18 cellular contexts compared by ENCODE assay signal in the genomic region with DNA sequence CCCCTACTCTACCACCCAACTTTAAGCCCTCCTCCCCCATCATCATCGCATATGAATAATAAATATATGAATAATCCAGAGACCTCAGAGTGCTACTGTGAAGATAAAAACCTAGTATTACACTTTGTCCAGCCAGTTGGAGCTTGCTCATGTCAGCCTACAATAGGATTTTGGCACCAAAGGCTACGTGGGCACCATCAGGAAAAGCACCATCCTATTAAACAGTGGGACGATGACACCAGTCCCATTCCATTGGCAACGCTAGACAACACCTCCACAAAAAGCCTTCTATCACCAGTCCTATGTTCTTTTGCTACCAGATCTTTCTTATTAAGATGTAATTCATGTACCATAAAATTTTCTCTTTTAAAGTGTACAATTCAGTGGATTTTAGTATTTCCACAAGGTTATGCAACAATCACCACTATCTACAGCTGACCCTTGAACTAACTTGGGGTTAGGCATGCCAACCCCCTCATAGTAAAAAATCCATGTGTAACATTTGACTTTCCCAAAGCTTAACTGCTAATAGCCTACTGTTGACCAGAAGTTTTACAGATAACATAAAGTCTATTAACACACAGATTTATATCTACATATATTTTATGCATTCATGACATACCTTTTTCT. TPM values are rescaled to one million over a fixed set of nuclear protein-coding genes. Genes with fewer than 3 reads are reported as not detected.
DNase-seq lines count a peak whose midpoint lies in the region; ATAC-seq and TF ChIP-seq lines count a peak whose summit lies in the region.
"Had no signal": no experiment of that assay in that cellular context is flagged by ENCODE, and none has a peak within 500 bp of the region (broad histone marks: within the 10 kb centered on the region; RNA-seq: fewer than 3 reads in every experiment).

No MANE protein-coding gene starts in this region.

- CTCF ChIA-PET in CD4-positive, alpha-beta memory T cell (lab: Charles Lee; ENCODE audit: partially characterized antibody) = no interaction called here

- H3K4me3 ChIP-seq in liver (ENCODE audit: low read depth in 1 of 3, low read length in 3 of 3) = no peak overlapping the region
- no peak overlapping the region for H3K4me3 ChIP-seq in CD4-positive, alpha-beta memory T cell (ENCODE audit: low read length in 2 of 2)
- H3K4me3 ChIP-seq: BLaER1, GM12878 had no signal

- H3K9ac ChIP-seq in liver (ENCODE audit: low read depth in 1 of 2, low read length in 2 of 2) = no peak overlapping the region
- H3K9ac ChIP-seq: BLaER1 had no signal

- TF ChIP-seq CTCF in liver (IDR thresholded peaks at IDR 0.05; ENCODE audit: low read depth, low read length, missing input control) = no peak
- no peak for TF ChIP-seq CTCF in GM10266 (IDR thresholded peaks at IDR 0.05; ENCODE audit: control insufficient read depth, insufficient read depth, low read depth, missing control alignments)

- H3K27me3 ChIP-seq in liver (ENCODE audit: control insufficient read depth in 4 of 4, insufficient read depth in 4 of 4, low read length in 3 of 4) = no peaks in the 10 kb centered on the region
- H3K27me3 ChIP-seq in CD4-positive, alpha-beta memory T cell (ENCODE audit: insufficient read depth, low read length) = no peaks in the 10 kb centered on the region
- H3K27me3 ChIP-seq: BE2C, BLaER1 had no signal

- no peak overlapping the region for H3K27ac Mint-ChIP-seq in CD4-positive, alpha-beta memory T cell
- H3K27ac Mint-ChIP-seq: CD4-positive, CD25-positive, alpha-beta regulatory T cell; CD8-positive, alpha-beta T cell had no signal

- POLR2A ChIA-PET in CD4-positive, alpha-beta memory T cell (lab: Charles Lee; ENCODE audit: partially characterized antibody) = no interaction called here

- H3K27me3 Mint-ChIP-seq in CD4-positive, alpha-beta memory T cell = peaks cover 3 to 4% of the 10 kb centered on the region in 2 donors
- H3K27me3 Mint-ChIP-seq: CD4-positive, CD25-positive, alpha-beta regulatory T cell had no signal

- 56% methylated on average over 4 of the region's 4 CpGs for whole genome bisulfite sequencing in liver

- peaks cover 0 to 21% (median 6%) of the 10 kb centered on the region in 4 donors for H3K4me1 ChIP-seq in liver (ENCODE audit: control insufficient read depth in 4 of 4, insufficient read depth in 4 of 4, low read length in 3 of 4)
- no peaks in the 10 kb centered on the region for H3K4me1 ChIP-seq in CD4-positive, alpha-beta memory T cell (ENCODE audit: insufficient read depth, low read length)
- H3K4me1 ChIP-seq: BE2C, BLaER1 had no signal

- no peak overlapping the region for H3K4me3 Mint-ChIP-seq in CD4-positive, alpha-beta memory T cell
- H3K4me3 Mint-ChIP-seq: CD14-positive monocyte; CD4-positive, CD25-positive, alpha-beta regulatory T cell; CD8-positive, alpha-beta T cell had no signal

- H3K36me3 ChIP-seq in liver (ENCODE audit: control insufficient read depth in 4 of 4, insufficient read depth in 3 of 4, low read depth in 1 of 4, low read length in 3 of 4) = no peaks in the 10 kb centered on the region
- H3K36me3 ChIP-seq in CD4-positive, alpha-beta memory T cell (ENCODE audit: insufficient read depth, low read length) = no peaks in the 10 kb centered on the region

- peak overlapping the region; percentile 13 to 51 for H3K27ac ChIP-seq in liver (ENCODE audit: low read depth in 1 of 2, low read length in 2 of 2)
- H3K27ac ChIP-seq in CD4-positive, alpha-beta memory T cell (ENCODE audit: low read depth, low read length) = no peak overlapping the region
- H3K27ac ChIP-seq: BLaER1 had no signal

- no peaks in the 10 kb centered on the region for H3K36me3 Mint-ChIP-seq in CD4-positive, alpha-beta memory T cell
- H3K36me3 Mint-ChIP-seq: CD14-positive monocyte; CD4-positive, CD25-positive, alpha-beta regulatory T cell; CD8-positive, alpha-beta T cell had no signal

- no peak for DNase-seq in left lobe of liver (ENCODE audit: low spot score)
- no peak for DNase-seq in CD4-positive, alpha-beta memory T cell
- DNase-seq in GM10266 (ENCODE audit: extremely low spot score) = no peak
- no peak for DNase-seq in anterior cingulate cortex (lab: John Stamatoyannopoulos, UW)
- DNase-seq: 8988T; ACHN; BE2C; C1 segment of cervical spinal cord; Caco-2; Calu3; CD4-positive, CD25-positive, alpha-beta regulatory T cell; CD8-positive, alpha-beta T cell; DMS79 treated with DMSO at 0.1 percent for 48 hours; GF-D8 had no signal

- ATAC-seq in left lobe of liver = peak; percentile 79
- ATAC-seq: CD8-positive, alpha-beta T cell; GM12878 had no signal

- no peaks in the 10 kb centered on the region for H3K9me3 ChIP-seq in liver (ENCODE audit: control insufficient read depth in 4 of 4, low read length in 3 of 4)
- H3K9me3 ChIP-seq in CD4-positive, alpha-beta memory T cell (ENCODE audit: control insufficient read depth in 1 of 2, low read length in 2 of 2) = peaks cover 0 to 4% of the 10 kb centered on the region in 2 donors
- H3K9me3 ChIP-seq: Caco-2 had no signal

- H3K9me3 Mint-ChIP-seq in CD4-positive, alpha-beta memory T cell = peaks cover 0 to 10% (median 6%) of the 10 kb centered on the region in 8 donors

- peak; percentile 32 to 36 for TF ChIP-seq RAD21 in liver (IDR thresholded peaks at IDR 0.05)

- intact Hi-C loops in CD4-positive, alpha-beta memory T cell (cut with micrococcal nuclease) = no loop called here

- H3K4me1 Mint-ChIP-seq in CD4-positive, alpha-beta memory T cell = no peaks in the 10 kb centered on the region
- H3K4me1 Mint-ChIP-seq: CD4-positive, CD25-positive, alpha-beta regulatory T cell had no signal

TF ChIP-seq in liver, 16 proteins besides CTCF, POLR2A, EP300 and RAD21:
- TF ChIP-seq HNF4G (IDR thresholded peaks at IDR 0.05) = no peak
- no peak for TF ChIP-seq SP1 (IDR thresholded peaks at IDR 0.05)
- TF ChIP-seq, protein P1, sequence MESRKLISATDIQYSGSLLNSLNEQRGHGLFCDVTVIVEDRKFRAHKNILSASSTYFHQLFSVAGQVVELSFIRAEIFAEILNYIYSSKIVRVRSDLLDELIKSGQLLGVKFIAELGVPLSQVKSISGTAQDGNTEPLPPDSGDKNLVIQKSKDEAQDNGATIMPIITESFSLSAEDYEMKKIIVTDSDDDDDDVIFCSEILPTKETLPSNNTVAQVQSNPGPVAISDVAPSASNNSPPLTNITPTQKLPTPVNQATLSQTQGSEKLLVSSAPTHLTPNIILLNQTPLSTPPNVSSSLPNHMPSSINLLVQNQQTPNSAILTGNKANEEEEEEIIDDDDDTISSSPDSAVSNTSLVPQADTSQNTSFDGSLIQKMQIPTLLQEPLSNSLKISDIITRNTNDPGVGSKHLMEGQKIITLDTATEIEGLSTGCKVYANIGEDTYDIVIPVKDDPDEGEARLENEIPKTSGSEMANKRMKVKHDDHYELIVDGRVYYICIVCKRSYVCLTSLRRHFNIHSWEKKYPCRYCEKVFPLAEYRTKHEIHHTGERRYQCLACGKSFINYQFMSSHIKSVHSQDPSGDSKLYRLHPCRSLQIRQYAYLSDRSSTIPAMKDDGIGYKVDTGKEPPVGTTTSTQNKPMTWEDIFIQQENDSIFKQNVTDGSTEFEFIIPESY (IDR thresholded peaks at IDR 0.05) = peak; percentile 46
- TF ChIP-seq, protein P2, sequence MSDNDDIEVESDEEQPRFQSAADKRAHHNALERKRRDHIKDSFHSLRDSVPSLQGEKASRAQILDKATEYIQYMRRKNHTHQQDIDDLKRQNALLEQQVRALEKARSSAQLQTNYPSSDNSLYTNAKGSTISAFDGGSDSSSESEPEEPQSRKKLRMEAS (IDR thresholded peaks at IDR 0.05) = peak; percentile 60
- TF ChIP-seq, protein P3, sequence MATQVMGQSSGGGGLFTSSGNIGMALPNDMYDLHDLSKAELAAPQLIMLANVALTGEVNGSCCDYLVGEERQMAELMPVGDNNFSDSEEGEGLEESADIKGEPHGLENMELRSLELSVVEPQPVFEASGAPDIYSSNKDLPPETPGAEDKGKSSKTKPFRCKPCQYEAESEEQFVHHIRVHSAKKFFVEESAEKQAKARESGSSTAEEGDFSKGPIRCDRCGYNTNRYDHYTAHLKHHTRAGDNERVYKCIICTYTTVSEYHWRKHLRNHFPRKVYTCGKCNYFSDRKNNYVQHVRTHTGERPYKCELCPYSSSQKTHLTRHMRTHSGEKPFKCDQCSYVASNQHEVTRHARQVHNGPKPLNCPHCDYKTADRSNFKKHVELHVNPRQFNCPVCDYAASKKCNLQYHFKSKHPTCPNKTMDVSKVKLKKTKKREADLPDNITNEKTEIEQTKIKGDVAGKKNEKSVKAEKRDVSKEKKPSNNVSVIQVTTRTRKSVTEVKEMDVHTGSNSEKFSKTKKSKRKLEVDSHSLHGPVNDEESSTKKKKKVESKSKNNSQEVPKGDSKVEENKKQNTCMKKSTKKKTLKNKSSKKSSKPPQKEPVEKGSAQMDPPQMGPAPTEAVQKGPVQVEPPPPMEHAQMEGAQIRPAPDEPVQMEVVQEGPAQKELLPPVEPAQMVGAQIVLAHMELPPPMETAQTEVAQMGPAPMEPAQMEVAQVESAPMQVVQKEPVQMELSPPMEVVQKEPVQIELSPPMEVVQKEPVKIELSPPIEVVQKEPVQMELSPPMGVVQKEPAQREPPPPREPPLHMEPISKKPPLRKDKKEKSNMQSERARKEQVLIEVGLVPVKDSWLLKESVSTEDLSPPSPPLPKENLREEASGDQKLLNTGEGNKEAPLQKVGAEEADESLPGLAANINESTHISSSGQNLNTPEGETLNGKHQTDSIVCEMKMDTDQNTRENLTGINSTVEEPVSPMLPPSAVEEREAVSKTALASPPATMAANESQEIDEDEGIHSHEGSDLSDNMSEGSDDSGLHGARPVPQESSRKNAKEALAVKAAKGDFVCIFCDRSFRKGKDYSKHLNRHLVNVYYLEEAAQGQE (IDR thresholded peaks at IDR 0.05) = peak; percentile 35
- TF ChIP-seq NR2F2 (IDR thresholded peaks at IDR 0.05) = peak; percentile 58
- no peak for TF ChIP-seq FOXA1 (IDR thresholded peaks at IDR 0.05)
- TF ChIP-seq FOXA2 (IDR thresholded peaks at IDR 0.05) = no peak
- peak; percentile 65 for TF ChIP-seq YY1 (IDR thresholded peaks at IDR 0.05)
- peak; percentile 63 to 76 for TF ChIP-seq HNF4A (conservative IDR thresholded peaks at IDR 0.05)
- TF ChIP-seq RXRA (IDR thresholded peaks at IDR 0.05) = peak; percentile 36 to 81

RNA-seq across cellular contexts. Expression of gene CNKSR3, which starts 41.1 kb away (rescaled TPM):
- total RNA-seq in left lobe of liver (42.9 TPM), liver (10 to 100 TPM in 1 of 2 donors, 1 to 10 TPM in 1; 6.4 to 22.7 TPM)
- polyA plus RNA-seq in liver = 10 to 100 TPM; 12.3 to 17.7 TPM
- total RNA-seq in CD4-positive, alpha-beta memory T cell = not detected
- polyA plus RNA-seq in CD4-positive, alpha-beta memory T cell = not detected
- total RNA-seq: CD8-positive, alpha-beta T cell had no signal
- polyA plus RNA-seq: CD14-positive monocyte; CD4-positive, CD25-positive, alpha-beta regulatory T cell had no signal

Comparison
In these comparisons a context has a peak if more than half of its experiments do, and no peak if none do; other contexts are left out.
1. RNA of gene CNKSR3, which starts 41.1 kb away (total RNA-seq): 42.9 TPM in left lobe of liver (single experiment) and 6.4 to 22.7 TPM in liver; not detected in CD4-positive, alpha-beta memory T cell; every median in the first group is over 4 times any median in the second.